ENCODE assay signal across 1 cellular context in the genomic region with DNA sequence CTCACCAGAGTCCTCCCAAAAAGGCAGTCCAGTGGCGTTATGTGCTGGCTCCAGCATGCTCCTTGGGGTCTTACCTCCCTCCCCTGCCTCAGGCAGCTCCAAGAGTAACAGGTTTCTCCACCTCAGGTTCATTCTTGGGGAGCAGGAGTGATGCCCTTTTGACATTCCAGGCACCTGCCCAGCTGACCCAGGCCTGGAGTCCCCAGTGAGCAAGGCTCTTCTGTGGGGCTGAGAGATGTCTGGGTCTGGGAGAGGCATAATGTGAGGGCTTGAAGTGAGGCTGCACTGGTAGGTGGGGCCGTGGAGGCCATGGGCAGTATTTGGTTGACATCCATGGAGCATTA.
TF ChIP-seq lines count a peak whose summit lies in the region.

No MANE protein-coding gene starts in this region.

TF ChIP-seq in H1, 55 proteins besides CTCF, POLR2A, EP300 and RAD21:
- TF ChIP-seq BRCA1 (IDR thresholded peaks at IDR 0.05; ENCODE audit: low read depth, low read length) (no peak), SAP30 (IDR thresholded peaks at IDR 0.05; ENCODE audit: insufficient read depth, insufficient replicate concordance, low read length) (no peak), SUZ12 (IDR thresholded peaks at IDR 0.05; ENCODE audit: low read length) (no peak), MAX (IDR thresholded peaks at IDR 0.05) (no peak), RBBP5 (IDR thresholded peaks at IDR 0.05; ENCODE audit: borderline replicate concordance, low read depth, low read length) (no peak), TAF1 (IDR thresholded peaks at IDR 0.05; ENCODE audit: low read depth, low read length) (no peak), NRF1 (IDR thresholded peaks at IDR 0.05; ENCODE audit: low read depth, low read length) (no peak), TEAD4 (IDR thresholded peaks at IDR 0.05; ENCODE audit: low read depth, low read length) (no peak), JUND (IDR thresholded peaks at IDR 0.05; ENCODE audit: low read length) (no peak), POLR2AphosphoS5 (IDR thresholded peaks at IDR 0.05; ENCODE audit: low read depth, low read length) (no peak), CEBPB (IDR thresholded peaks at IDR 0.05; ENCODE audit: low read depth, low read length) (no peak), HDAC2 (IDR thresholded peaks at IDR 0.05; ENCODE audit: borderline replicate concordance in 1 of 2, low read depth in 2 of 2, low read length in 2 of 2) (no peak), SIX5 (IDR thresholded peaks at IDR 0.05; ENCODE audit: low read depth, low read length) (no peak), CHD2 (IDR thresholded peaks at IDR 0.05; ENCODE audit: low read length) (no peak), SIN3A (conservative IDR thresholded peaks at IDR 0.05 in 1 of 2, IDR thresholded peaks at IDR 0.05 in 1 of 2; ENCODE audit: low read depth in 1 of 2, low read length in 2 of 2) (no peak), KDM4A (IDR thresholded peaks at IDR 0.05; ENCODE audit: low read depth, low read length, severe bottlenecking) (no peak)
- TF ChIP-seq, protein P1, sequence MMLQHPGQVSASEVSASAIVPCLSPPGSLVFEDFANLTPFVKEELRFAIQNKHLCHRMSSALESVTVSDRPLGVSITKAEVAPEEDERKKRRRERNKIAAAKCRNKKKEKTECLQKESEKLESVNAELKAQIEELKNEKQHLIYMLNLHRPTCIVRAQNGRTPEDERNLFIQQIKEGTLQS (IDR thresholded peaks at IDR 0.05; ENCODE audit: insufficient read depth, low read depth, low read length) = no peak
